In genomic region chr19:45691516-45692186, GRCh38 we compare ENCODE assay signal across 8 cellular contexts. TPM values are rescaled to one million over a fixed set of nuclear protein-coding genes. Genes with fewer than 3 reads are reported as not detected.
DNase-seq lines count a peak whose midpoint lies in the region; ATAC-seq and TF ChIP-seq lines count a peak whose summit lies in the region.

Gene SNRPD2, minus strand, starts transcription at chr19:45691953. Its CDS starts 65 bp downstream, at chr19:45691888.

- H3K9me3 Mint-ChIP-seq in GM23338, result no peaks in the 10 kb centered on the region; the same call in 1 of the 3 replicates
- H3K9me3 Mint-ChIP-seq in neural crest cell, result no peaks in the 10 kb centered on the region

- H3K79me2 ChIP-seq in GM23338 (replicated peaks; ENCODE audit: insufficient read depth), result peaks cover 31% of the 10 kb centered on the region

- peak within 1 kb of the TSS; percentile 100 for H3K4me2 ChIP-seq in GM23338

- intact Hi-C loops in stomach (cut with DNase I; ENCODE audit: low total_unique reads), result no loop called here

- H3K36me3 ChIP-seq in GM23338 (ENCODE audit: insufficient read depth), result peaks cover 31% of the 10 kb centered on the region
- H3K36me3 ChIP-seq in RWPE2 (ENCODE audit: low read depth), result peaks cover 50% of the 10 kb centered on the region
- peaks cover 24 to 43% (median 42%) of the 10 kb centered on the region in 4 donors for H3K36me3 ChIP-seq in stomach

- peak within 1 kb of the TSS; percentile 99 for H3K27ac Mint-ChIP-seq in GM23338
- peak within 1 kb of the TSS; percentile 98 for H3K27ac Mint-ChIP-seq in neural crest cell (ENCODE audit: unreplicated experiment)

- peak within 1 kb of the TSS; percentile 91 for H3K4me3 ChIP-seq in GM23338
- peak within 1 kb of the TSS; percentile 73 for H3K4me3 ChIP-seq in RWPE2 (ENCODE audit: severe bottlenecking)
- peak within 1 kb of the TSS; percentile 85 to 89 for H3K4me3 ChIP-seq in foreskin fibroblast (ENCODE audit: low read depth in 1 of 2, low read length in 2 of 2)
- peak within 1 kb of the TSS; percentile 62 to 88 (median 87) for H3K4me3 ChIP-seq in stomach

- H3K4me3 Mint-ChIP-seq in GM23338 (peak within 1 kb of the TSS; percentile 95), neural crest cell (peak within 1 kb of the TSS; percentile 93)

- H3K36me3 Mint-ChIP-seq in GM23338 (ENCODE audit: low read depth) (peaks cover 59% of the 10 kb centered on the region), neural crest cell (ENCODE audit: low read depth) (peaks cover 7% of the 10 kb centered on the region)

- peak within 1 kb of the TSS; percentile 86 for H3K27ac ChIP-seq in GM23338 (ENCODE audit: low read depth)
- H3K27ac ChIP-seq in RWPE2 (ENCODE audit: poor library complexity, severe bottlenecking), result peak within 1 kb of the TSS; percentile 67
- peak within 1 kb of the TSS; percentile 93 to 96 (median 95) for H3K27ac ChIP-seq in stomach

- ATAC-seq in GM23338 (peak; percentile 66), RWPE2 (ENCODE audit: low read depth) (peak; percentile 53)

- no peak within 1 kb of the TSS for H2AFZ ChIP-seq in GM23338

- TF ChIP-seq EP300 in stomach (IDR thresholded peaks at IDR 0.05), result no peak

- H3K4me1 Mint-ChIP-seq in GM23338 (peaks cover 4% of the 10 kb centered on the region), neural crest cell (peaks cover 28% of the 10 kb centered on the region)

- peak in 2 of 4 donors; percentile 63 to 84 for TF ChIP-seq POLR2A in stomach (IDR thresholded peaks at IDR 0.05)

- H3K4me1 ChIP-seq in GM23338 (ENCODE audit: insufficient read depth), result peaks cover 9% of the 10 kb centered on the region
- no peaks in the 10 kb centered on the region for H3K4me1 ChIP-seq in RWPE2 (ENCODE audit: insufficient read depth, poor library complexity, severe bottlenecking)
- peaks cover 7 to 29% (median 24%) of the 10 kb centered on the region in 4 donors for H3K4me1 ChIP-seq in stomach

- peaks cover 22% of the 10 kb centered on the region for H4K20me1 ChIP-seq in GM23338 (replicated peaks; ENCODE audit: insufficient read depth)

- H3K9me3 ChIP-seq in RWPE2 (ENCODE audit: severe bottlenecking) (no peaks in the 10 kb centered on the region), stomach (no peaks in the 10 kb centered on the region)

- TF ChIP-seq CTCF in GM23338 (conservative IDR thresholded peaks at IDR 0.05; ENCODE audit: low read depth in 2 of 2), result no peak
- TF ChIP-seq CTCF in RWPE2 (IDR thresholded peaks at IDR 0.05; ENCODE audit: poor library complexity, severe bottlenecking), result no peak
- no peak for TF ChIP-seq CTCF in foreskin fibroblast (IDR thresholded peaks at IDR 0.05; ENCODE audit: low read depth, low read length)
- TF ChIP-seq CTCF in neural crest cell (conservative IDR thresholded peaks at IDR 0.05), result peak; percentile 5
- TF ChIP-seq CTCF in stomach (IDR thresholded peaks at IDR 0.05), result no peak

- no peaks in the 10 kb centered on the region for H3K27me3 ChIP-seq in GM23338 (ENCODE audit: insufficient read depth)
- no peaks in the 10 kb centered on the region for H3K27me3 ChIP-seq in RWPE2 (ENCODE audit: insufficient read depth, poor library complexity, severe bottlenecking)
- no peaks in the 10 kb centered on the region for H3K27me3 ChIP-seq in stomach

- H3F3A ChIP-seq in GM23338 (replicated peaks; ENCODE audit: low read depth), result peaks cover 11% of the 10 kb centered on the region; the same call in 1 of the 2 replicates

- H3K9me2 ChIP-seq in GM23338 (ENCODE audit: insufficient read depth), result no peaks in the 10 kb centered on the region

- H3K27me3 Mint-ChIP-seq in GM23338 (ENCODE audit: insufficient read depth, low read depth, poor library complexity) (peaks cover 14% of the 10 kb centered on the region), neural crest cell (ENCODE audit: low read depth) (no peaks in the 10 kb centered on the region)

- WGBS in stomach, 5 donors, result 0 to 2% (median 0%) methylated on average over 36 of the region's 36 CpGs

- DNase-seq in ELF-1 (ENCODE audit: low read depth, low spot score) (peak; percentile 98), GM23338 (ENCODE audit: low spot score) (peak; percentile 98), Kasumi-1 (lab: John Stamatoyannopoulos, UW) (peak; percentile 81 to 85), RWPE2 (ENCODE audit: low spot score) (peak; percentile 94), foreskin fibroblast (peak; percentile 91 to 97), neural crest cell (ENCODE audit: low read depth, low spot score) (peak; percentile 94), stomach (peak; percentile 94)
- DNase-seq in activated gamma-delta T cell treated with anti-CD3 and anti-CD28 coated beads, Interleukin-2, amount 50 U/mL, for 16 hours (ENCODE audit: low read depth), result peak; percentile 88

TF ChIP-seq in GM23338, 12 proteins besides CTCF, POLR2A, EP300 and RAD21:
- TF ChIP-seq JUNB (IDR thresholded peaks at IDR 0.05; ENCODE audit: unreplicated experiment) (no peak), STAT1 (IDR thresholded peaks at IDR 0.05; ENCODE audit: unreplicated experiment) (no peak), NANOG (IDR thresholded peaks at IDR 0.05; ENCODE audit: borderline replicate concordance) (no peak), REST (IDR thresholded peaks at IDR 0.05; ENCODE audit: unreplicated experiment) (no peak), ZNF331 (CRISPR knock-in tag; IDR thresholded peaks at IDR 0.05; ENCODE audit: low read depth) (no peak), ETS1 (IDR thresholded peaks at IDR 0.05) (peak; percentile 61; the same call in 1 of the 2 replicates), POLR2AphosphoS5 (IDR thresholded peaks at IDR 0.05; ENCODE audit: low read depth) (peak; percentile 100), EZH2phosphoT487 (IDR thresholded peaks at IDR 0.05; ENCODE audit: unreplicated experiment) (no peak), ZNF114 (CRISPR knock-in tag; IDR thresholded peaks at IDR 0.05) (no peak)

RNA-seq across cellular contexts. Expression of gene SNRPD2, which starts in this region (rescaled TPM):
- total RNA-seq in GM23338 (2014; rRNA removed; shearing (Covaris generic)), result 169 and 226 TPM in 2 replicates
- polyA plus RNA-seq in GM23338 (2016; fragmentation: Nextera tagmentation; extraction: Ambion mirVana) (1,375 and 1,400 TPM in 2 replicates), stomach (100 to 1,000 TPM; 378 to 511 (median 467) TPM)
- total RNA-seq in neural crest cell (635 and 666 TPM in 2 replicates), stomach (100 to 1,000 TPM in 3 of 5 donors, 10 to 100 TPM in 2; 79.9 to 217 (median 127) TPM)

Comparison
In these comparisons a context has a peak if more than half of its experiments do, and no peak if none do; other contexts are left out.
1. Peak in every context shown above with its lines: DNase-seq, ATAC-seq, H3K4me3 ChIP-seq and H3K27ac ChIP-seq.